In genomic region chr10:74502963-74503608, GRCh38 we compare ENCODE assay signal across 1 cellular context.
TF ChIP-seq lines count a peak whose summit lies in the region.

No MANE protein-coding gene starts in this region.

TF ChIP-seq in K562, 482 proteins besides CTCF, POLR2A, EP300 and RAD21 (continued from another document):
- no peak for TF ChIP-seq ZNF609 (CRISPR knock-in tag; IDR thresholded peaks at IDR 0.05; ENCODE audit: borderline replicate concordance)
- no peak for TF ChIP-seq NCOR1 (IDR thresholded peaks at IDR 0.05)
- TF ChIP-seq ATF3 (IDR thresholded peaks at IDR 0.05) = peak; percentile 68
- TF ChIP-seq ATF3 (CRISPR knock-in tag; conservative IDR thresholded peaks at IDR 0.05) = no peak
- TF ChIP-seq SMARCA4 (IDR thresholded peaks at IDR 0.05) = peak; percentile 49; the same call in 1 of the 2 replicates
- no peak for TF ChIP-seq NFIX (CRISPR knock-in tag; IDR thresholded peaks at IDR 0.05; ENCODE audit: low read depth)
- no peak for TF ChIP-seq RERE (CRISPR knock-in tag; IDR thresholded peaks at IDR 0.05; ENCODE audit: borderline replicate concordance)
- TF ChIP-seq GATAD2B (IDR thresholded peaks at IDR 0.05; ENCODE audit: borderline replicate concordance) = no peak
- TF ChIP-seq TCF7L2 (IDR thresholded peaks at IDR 0.05; ENCODE audit: low read depth, low read length) = no peak
- TF ChIP-seq MEF2A (IDR thresholded peaks at IDR 0.05; ENCODE audit: control insufficient read depth, low read depth, low read length) = no peak
- no peak for TF ChIP-seq C11orf30 (IDR thresholded peaks at IDR 0.05; ENCODE audit: low read depth)
- TF ChIP-seq XRCC4 (IDR thresholded peaks at IDR 0.05; ENCODE audit: extremely low read depth, insufficient read depth, insufficient read length) = no peak
- no peak for TF ChIP-seq NRF1 (conservative IDR thresholded peaks at IDR 0.05 in 1 of 2, IDR thresholded peaks at IDR 0.05 in 1 of 2)
- TF ChIP-seq NR2C1 (IDR thresholded peaks at IDR 0.05) = no peak
- peak; percentile 18; the same call in 1 of the 2 replicates for TF ChIP-seq NR2C1 (tag; IDR thresholded peaks at IDR 0.05)
TF ChIP-seq in K562: peak in this region for 9.
